In genomic region chr19:45428385-45429231, GRCh38 we compare ENCODE assay signal across 8 cellular contexts. TPM values are rescaled to one million over a fixed set of nuclear protein-coding genes. Genes with fewer than 3 reads are reported as not detected.
DNase-seq lines count a peak whose midpoint lies in the region; ATAC-seq, FAIRE-seq and TF ChIP-seq lines count a peak whose summit lies in the region.

No MANE protein-coding gene starts in this region.

- no peaks in the 10 kb centered on the region for H4K20me1 ChIP-seq in endothelial cell of umbilical vein (replicated peaks; ENCODE audit: control insufficient read depth, extremely low read depth, insufficient read depth, low read length)

- DNase-seq in SHP77 treated with DMSO at 0.1 percent for 48 hours (lab: John Stamatoyannopoulos, UW) (peak; percentile 1), SHP77 (lab: John Stamatoyannopoulos, UW) (no peak), RWPE1 (ENCODE audit: low spot score) (no peak), endothelial cell of umbilical vein (ENCODE audit: low read depth, low spot score) (peak; percentile 49), SKM-1 treated with dmso at 0.1 percent for 144 hours (lab: John Stamatoyannopoulos, UW; ENCODE audit: unreplicated experiment) (no peak)

- intact Hi-C loops in endothelial cell of umbilical vein (cut with micrococcal nuclease): loop anchor here (5.0 kb wide), 3 partner anchors 154 to 264 kb away; partner anchors contain the start of genes OPA3, QPCTL and SNRPD2

- peak overlapping the region; percentile 64 for H3K9ac ChIP-seq in endothelial cell of umbilical vein (replicated peaks; ENCODE audit: extremely low read depth, insufficient read depth, low read length)

- H3K27me3 ChIP-seq in endothelial cell of umbilical vein (ENCODE audit: control insufficient read depth in 2 of 2, insufficient read depth in 2 of 2, low read length in 2 of 2) (no peaks in the 10 kb centered on the region), muscle layer of duodenum (ENCODE audit: low read depth, low read length) (no peaks in the 10 kb centered on the region)

- no TSS peak for BruUV-seq in endothelial cell of umbilical vein (replicated peaks; lab: Mats Ljungman, UMichigan)

- H3K9me3 ChIP-seq in endothelial cell of umbilical vein (replicated peaks; ENCODE audit: control insufficient read depth, insufficient read depth, low read length): no peaks in the 10 kb centered on the region
- no peaks in the 10 kb centered on the region for H3K9me3 ChIP-seq in muscle layer of duodenum (ENCODE audit: control insufficient read depth in 1 of 2, low read length in 2 of 2)

- H3K4me1 ChIP-seq in endothelial cell of umbilical vein (ENCODE audit: control insufficient read depth, extremely low read depth, insufficient read depth, low read length) (peaks cover 19% of the 10 kb centered on the region), muscle layer of duodenum (ENCODE audit: control insufficient read depth in 1 of 2, insufficient read depth in 2 of 2, low read length in 2 of 2) (no peaks in the 10 kb centered on the region)

- POLR2A ChIA-PET in RWPE1 (lab: Yijun Ruan, JAX; ENCODE audit: low non-redundant PET): no interaction called here
- POLR2A ChIA-PET in endothelial cell of umbilical vein (lab: Charles Lee): interaction anchor here (0.6 kb wide), 1 partner anchor 30 kb away, joined by 3 read pairs; no protein-coding TSS in a partner anchor

- H3K27ac ChIP-seq in RWPE1 (peak overlapping the region; percentile 100), endothelial cell of umbilical vein (ENCODE audit: insufficient read depth, low read depth, low read length) (peak overlapping the region; percentile 48), muscle layer of duodenum (ENCODE audit: low read length) (no peak overlapping the region)

- H3K36me3 ChIP-seq in endothelial cell of umbilical vein (ENCODE audit: control insufficient read depth in 2 of 2, extremely low read depth in 1 of 2, insufficient read depth in 2 of 2, low read length in 2 of 2) (no peaks in the 10 kb centered on the region), muscle layer of duodenum (ENCODE audit: control insufficient read depth in 1 of 2, insufficient read depth in 2 of 2, low read length in 2 of 2) (no peaks in the 10 kb centered on the region)

- no peak for TF ChIP-seq POLR2A in endothelial cell of umbilical vein (IDR thresholded peaks at IDR 0.05; ENCODE audit: low read depth, low read length)

- peak; percentile 54 for TF ChIP-seq CTCF in RWPE1 (conservative IDR thresholded peaks at IDR 0.05; ENCODE audit: low read depth)
- TF ChIP-seq CTCF in endothelial cell of umbilical vein (IDR thresholded peaks at IDR 0.05; ENCODE audit: extremely low read depth in 1 of 2, insufficient read depth in 1 of 2, low read depth in 1 of 2, low read length in 2 of 2): peak; percentile 47 to 68

- peak overlapping the region; percentile 61 for H3K4me2 ChIP-seq in endothelial cell of umbilical vein (ENCODE audit: insufficient read depth, low read length)

- dilution Hi-C loops in endothelial cell of umbilical vein (cut with MboI; ENCODE audit: extremely low pct_ligation_motif_present, low sequenced_read_pairs): no loop called here

- no peak for FAIRE-seq in endothelial cell of umbilical vein (lab: Jason Lieb, UNC)

- no peaks in the 10 kb centered on the region for H3K9me1 ChIP-seq in endothelial cell of umbilical vein (replicated peaks; ENCODE audit: control insufficient read depth, extremely low read depth, insufficient read depth, low read length)

- H3K4me3 ChIP-seq in endothelial cell of umbilical vein (replicated peaks in 1 of 3; ENCODE audit: insufficient read depth in 1 of 3, low read depth in 1 of 3, low read length in 3 of 3) (peak overlapping the region; percentile 21 to 39 (median 28)), muscle layer of duodenum (ENCODE audit: low read depth in 1 of 2, low read length in 2 of 2) (peak overlapping the region; percentile 58 to 60)

- peaks cover 1% of the 10 kb centered on the region for H3K79me2 ChIP-seq in endothelial cell of umbilical vein (ENCODE audit: control insufficient read depth, insufficient read depth, low read length)

- ATAC-seq in GM18517 (IDR thresholded peaks at IDR 0.05; ENCODE audit: unreplicated experiment): no peak
- no peak for ATAC-seq in GM21381 (IDR thresholded peaks at IDR 0.05; ENCODE audit: unreplicated experiment)

- peak overlapping the region; percentile 71 for H2AFZ ChIP-seq in endothelial cell of umbilical vein (ENCODE audit: low read depth, low read length)

- CTCF ChIA-PET in RWPE1 (lab: Yijun Ruan, JAX): interaction anchor here (0.8 to 1.5 kb wide), 3 partner anchors 11 to 60 kb away, joined by 4 to 15 read pairs (median 5); no protein-coding TSS in a partner anchor
- CTCF ChIA-PET in endothelial cell of umbilical vein (lab: Charles Lee): interaction anchor here (0.8 to 2.7 kb wide), 13 partner anchors 11 to 213 kb away, joined by 3 to 75 read pairs (median 5); partner anchors contain the start of gene FOSB

TF ChIP-seq in endothelial cell of umbilical vein, 7 proteins besides CTCF, POLR2A, EP300 and RAD21:
- TF ChIP-seq GATA2 (IDR thresholded peaks at IDR 0.05; ENCODE audit: insufficient read depth, insufficient read length, low read depth, low read length): no peak
- peak; percentile 53 for TF ChIP-seq FOS (IDR thresholded peaks at IDR 0.05; ENCODE audit: borderline replicate concordance, insufficient read depth, low read length)

RNA-seq across cellular contexts. Expression of gene ERCC1, which starts 4.9 kb away (rescaled TPM):
- total RNA-seq in endothelial cell of umbilical vein: 81.8 and 82.6 TPM in 2 replicates
- polyA plus RNA-seq in endothelial cell of umbilical vein: 126 and 146 TPM in 2 replicates
- 93.4 and 111 TPM in 2 replicates for polyA plus RNA-seq in endothelial cell of umbilical vein (2011; cell fraction: cytosol; rRNA removed)
- polyA plus RNA-seq in endothelial cell of umbilical vein (2011; cell fraction: nucleus; rRNA removed): 103 and 106 TPM in 2 replicates
- 88.7 and 94.4 TPM in 2 replicates for polyA plus RNA-seq in endothelial cell of umbilical vein (2012)
- 59.3 and 63.8 TPM in 2 replicates for polyA minus RNA-seq in endothelial cell of umbilical vein
- polyA minus RNA-seq in endothelial cell of umbilical vein (2011; cell fraction: cytosol; rRNA and poly(A)+ RNA removed): 38.5 TPM
- 27.0 and 27.3 TPM in 2 replicates for polyA minus RNA-seq in endothelial cell of umbilical vein (2011; cell fraction: nucleus; rRNA and poly(A)+ RNA removed)

RNA-seq across cellular contexts. Expression of gene POLR1G, which starts 22.2 kb away (rescaled TPM):
- 18.0 and 19.5 TPM in 2 replicates for total RNA-seq in endothelial cell of umbilical vein
- 6.6 and 6.7 TPM in 2 replicates for polyA plus RNA-seq in endothelial cell of umbilical vein
- polyA plus RNA-seq in endothelial cell of umbilical vein (2011; cell fraction: cytosol; rRNA removed): 7.9 and 8.1 TPM in 2 replicates
- polyA plus RNA-seq in endothelial cell of umbilical vein (2011; cell fraction: nucleus; rRNA removed): 4.1 and 5.9 TPM in 2 replicates
- 8.4 and 9.8 TPM in 2 replicates for polyA plus RNA-seq in endothelial cell of umbilical vein (2012)
- 4.0 and 5.3 TPM in 2 replicates for polyA minus RNA-seq in endothelial cell of umbilical vein
- 10.7 TPM for polyA minus RNA-seq in endothelial cell of umbilical vein (2011; cell fraction: cytosol; rRNA and poly(A)+ RNA removed)
- 1.6 and 2.1 TPM in 2 replicates for polyA minus RNA-seq in endothelial cell of umbilical vein (2011; cell fraction: nucleus; rRNA and poly(A)+ RNA removed)

RNA-seq across cellular contexts. Expression of gene PPP1R13L, which starts 23.7 kb away (rescaled TPM):
- 77.4 and 84.4 TPM in 2 replicates for total RNA-seq in endothelial cell of umbilical vein
- polyA plus RNA-seq in endothelial cell of umbilical vein: 27.8 and 28.5 TPM in 2 replicates
- polyA plus RNA-seq in endothelial cell of umbilical vein (2011; cell fraction: cytosol; rRNA removed): 24.4 and 38.4 TPM in 2 replicates
- polyA plus RNA-seq in endothelial cell of umbilical vein (2011; cell fraction: nucleus; rRNA removed): 55.0 and 63.4 TPM in 2 replicates
- polyA plus RNA-seq in endothelial cell of umbilical vein (2012): 38.0 and 43.8 TPM in 2 replicates
- polyA minus RNA-seq in endothelial cell of umbilical vein: 16.3 and 23.6 TPM in 2 replicates
- 14.8 TPM for polyA minus RNA-seq in endothelial cell of umbilical vein (2011; cell fraction: cytosol; rRNA and poly(A)+ RNA removed)
- 15.7 and 21.1 TPM in 2 replicates for polyA minus RNA-seq in endothelial cell of umbilical vein (2011; cell fraction: nucleus; rRNA and poly(A)+ RNA removed)

RNA-seq across cellular contexts. Expression of gene FOSB, which starts 39.2 kb away (rescaled TPM):
- 2.0 and 23.0 TPM in 2 replicates for total RNA-seq in endothelial cell of umbilical vein
- polyA plus RNA-seq in endothelial cell of umbilical vein: 9.8 and 10.7 TPM in 2 replicates
- polyA plus RNA-seq in endothelial cell of umbilical vein (2011; cell fraction: cytosol; rRNA removed): 4.8 and 16.0 TPM in 2 replicates
- polyA plus RNA-seq in endothelial cell of umbilical vein (2011; cell fraction: nucleus; rRNA removed): 128 and 173 TPM in 2 replicates
- polyA plus RNA-seq in endothelial cell of umbilical vein (2012): 6.2 and 6.4 TPM in 2 replicates
- 21.5 and 27.3 TPM in 2 replicates for polyA minus RNA-seq in endothelial cell of umbilical vein
- 7.1 TPM for polyA minus RNA-seq in endothelial cell of umbilical vein (2011; cell fraction: cytosol; rRNA and poly(A)+ RNA removed)
- polyA minus RNA-seq in endothelial cell of umbilical vein (2011; cell fraction: nucleus; rRNA and poly(A)+ RNA removed): 89.3 and 169 TPM in 2 replicates

RNA-seq across cellular contexts. Expression of gene ERCC2, which starts 58.2 kb away (rescaled TPM):
- total RNA-seq in endothelial cell of umbilical vein: 55.4 and 59.9 TPM in 2 replicates
- 61.8 and 79.6 TPM in 2 replicates for polyA plus RNA-seq in endothelial cell of umbilical vein
- 34.0 and 34.3 TPM in 2 replicates for polyA plus RNA-seq in endothelial cell of umbilical vein (2011; cell fraction: cytosol; rRNA removed)
- 109 and 127 TPM in 2 replicates for polyA plus RNA-seq in endothelial cell of umbilical vein (2011; cell fraction: nucleus; rRNA removed)
- polyA plus RNA-seq in endothelial cell of umbilical vein (2012): 63.0 and 81.8 TPM in 2 replicates
- polyA minus RNA-seq in endothelial cell of umbilical vein: 50.6 and 61.5 TPM in 2 replicates
- 6.1 TPM for polyA minus RNA-seq in endothelial cell of umbilical vein (2011; cell fraction: cytosol; rRNA and poly(A)+ RNA removed)
- polyA minus RNA-seq in endothelial cell of umbilical vein (2011; cell fraction: nucleus; rRNA and poly(A)+ RNA removed): 25.0 and 27.1 TPM in 2 replicates

Comparison
In these comparisons a context has a peak if more than half of its experiments do, and no peak if none do; other contexts are left out.
1. DNase-seq: peak in SHP77 treated with DMSO at 0.1 percent for 48 hours (single experiment) and endothelial cell of umbilical vein (single experiment); none in SHP77 (0 of 2), RWPE1 (single experiment) and SKM-1 treated with dmso at 0.1 percent for 144 hours (single experiment).